Comparison of ENCODE assay signal across 8 cellular contexts in the genomic region with DNA sequence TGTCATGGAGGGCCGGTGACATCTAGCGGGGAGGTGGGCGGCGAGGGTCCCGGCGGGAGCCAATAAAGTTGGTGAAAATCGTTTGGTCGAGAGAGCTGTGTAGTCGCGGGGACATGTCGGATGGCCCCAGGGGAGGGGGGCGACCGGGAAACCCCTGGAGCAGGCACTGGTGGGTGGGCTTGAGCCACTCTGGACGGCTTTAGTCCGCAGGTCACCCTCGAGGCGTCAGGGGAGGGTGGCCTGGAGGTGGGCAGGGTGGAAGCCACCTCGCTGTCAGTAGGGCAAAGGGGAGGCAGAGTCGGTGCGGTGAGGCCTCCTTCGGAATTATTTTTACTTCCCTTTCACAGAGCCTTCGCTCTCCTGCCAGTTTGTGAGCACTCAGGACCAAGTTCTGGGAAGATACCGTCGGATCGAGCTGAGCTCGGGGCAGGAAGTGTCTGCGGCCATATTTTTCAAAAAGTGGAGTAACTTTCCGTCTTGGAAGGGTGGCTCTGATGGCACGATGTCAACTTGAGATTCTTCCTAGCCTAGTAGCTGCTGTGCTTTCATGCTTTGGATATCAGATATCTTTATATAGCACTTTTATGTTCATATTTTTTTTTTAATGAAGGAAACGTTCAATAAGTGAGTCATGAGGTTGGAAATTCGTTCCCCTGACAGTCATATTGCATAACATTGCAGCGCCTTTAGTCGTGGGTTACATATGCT. TPM values are rescaled to one million over a fixed set of nuclear protein-coding genes. Genes with fewer than 3 reads are reported as not detected.
DNase-seq lines count a peak whose midpoint lies in the region; ATAC-seq and TF ChIP-seq lines count a peak whose summit lies in the region.

No MANE protein-coding gene starts in this region.

- peak overlapping the region; percentile 82 for H3K4me2 ChIP-seq in hepatocyte

- H3K4me3 ChIP-seq in hepatocyte (peak overlapping the region; percentile 84), retinal pigment epithelial cell (ENCODE audit: low read length) (peak overlapping the region; percentile 87)

- H3K27me3 ChIP-seq in hepatocyte = no peaks in the 10 kb centered on the region

- ATAC-seq in GM21786 (IDR thresholded peaks at IDR 0.05; ENCODE audit: unreplicated experiment) (no peak), HG02840 (IDR thresholded peaks at IDR 0.05; ENCODE audit: low FRiP score, unreplicated experiment) (no peak)

- H3K9me2 ChIP-seq in hepatocyte (replicated peaks; ENCODE audit: insufficient read depth) = no peaks in the 10 kb centered on the region

- peaks cover 3% of the 10 kb centered on the region for H4K20me1 ChIP-seq in hepatocyte (ENCODE audit: insufficient read depth, poor library complexity, severe bottlenecking)

- H3K79me2 ChIP-seq in hepatocyte = peaks cover 44% of the 10 kb centered on the region

- H3K27ac ChIP-seq in hepatocyte = peak overlapping the region; percentile 98

- TF ChIP-seq CTCF in GM13976 (IDR thresholded peaks at IDR 0.05; ENCODE audit: borderline replicate concordance, control extremely low read depth, extremely low read depth, insufficient read depth, missing control alignments) (no peak), hepatocyte (IDR thresholded peaks at IDR 0.05; ENCODE audit: poor library complexity) (no peak), retinal pigment epithelial cell (conservative IDR thresholded peaks at IDR 0.05; ENCODE audit: low read depth, low read length) (no peak)

- H3K4me1 ChIP-seq in hepatocyte (ENCODE audit: insufficient read depth) = peaks cover 31% of the 10 kb centered on the region

- no peaks in the 10 kb centered on the region for H3K36me3 ChIP-seq in hepatocyte (replicated peaks; ENCODE audit: insufficient read depth, low read depth)

- 3% methylated on average over 31 of the region's 33 CpGs for WGBS in hepatocyte (ENCODE audit: low lambda C conversion rate, missing lambda C conversion rate)

- in situ Hi-C loops in GM13976 (cut with MboI; ENCODE audit: low sequenced_read_pairs, unreplicated experiment) = no loop called here

- peak overlapping the region; percentile 32 for H2AFZ ChIP-seq in hepatocyte

- no peaks in the 10 kb centered on the region for H3K9me3 ChIP-seq in hepatocyte (ENCODE audit: low read depth)

- DNase-seq in GM13976 (ENCODE audit: low spot score) (peak; percentile 54), RPMI8226 (peak; percentile 19), astrocyte of the hippocampus (ENCODE audit: low read depth, low spot score) (peak; percentile 47), hepatocyte (ENCODE audit: low spot score) (peak; percentile 62), retinal pigment epithelial cell (ENCODE audit: low read depth) (no peak), NCI-H2107 treated with DMSO at 0.1 percent for 48 hours (lab: John Stamatoyannopoulos, UW; ENCODE audit: unreplicated experiment) (no peak)

RNA-seq across cellular contexts. Expression of a gene that starts 28.2 kb away (rescaled TPM):
- 22.8 and 26.6 TPM in 2 replicates for total RNA-seq in hepatocyte
- 39.3 and 54.2 TPM in 2 replicates for polyA plus RNA-seq in hepatocyte

RNA-seq across cellular contexts. Expression of a gene that starts 28.4 kb away (rescaled TPM):
- total RNA-seq in hepatocyte = 1.5 and 2.3 TPM in 2 replicates
- 0.17 and 2.0 TPM in 2 replicates for polyA plus RNA-seq in hepatocyte

RNA-seq across cellular contexts. Expression of a gene that starts 38.9 kb away (rescaled TPM):
- total RNA-seq in hepatocyte = 1.7 and 3.2 TPM in 2 replicates
- 1.4 and 2.9 TPM in 2 replicates for polyA plus RNA-seq in hepatocyte

Comparison
In these comparisons a context has a peak if more than half of its experiments do, and no peak if none do; other contexts are left out.
1. DNase-seq: peak in GM13976 (single experiment), RPMI8226 (single experiment), astrocyte of the hippocampus (single experiment) and hepatocyte (single experiment); none in retinal pigment epithelial cell (single experiment) and NCI-H2107 treated with DMSO at 0.1 percent for 48 hours (single experiment).